In genomic region chr12:104680070-104680469, GRCh38 we compare ENCODE assay signal across 9 cellular contexts.
DNase-seq lines count a peak whose midpoint lies in the region; ATAC-seq and TF ChIP-seq lines count a peak whose summit lies in the region.
"Had no signal": no experiment of that assay in that cellular context is flagged by ENCODE, and none has a peak within 500 bp of the region (broad histone marks: within the 10 kb centered on the region; RNA-seq: fewer than 3 reads in every experiment).

No MANE protein-coding gene starts in this region.

- H3K27ac ChIP-seq in stomach, result no peak overlapping the region

- H3K27ac Mint-ChIP-seq in activated CD8-positive, alpha-beta memory T cell treated with anti-CD3 and anti-CD28 coated beads, Interleukin-2, amount 10 ng/mL, durations not matched to agents 7 days and 5 days, result peak overlapping the region; percentile 70

- H3K4me1 ChIP-seq in stomach, result peaks cover 7 to 78% (median 22%) of the 10 kb centered on the region in 4 donors

- CTCF ChIA-PET in activated CD8-positive, alpha-beta memory T cell treated with anti-CD3 and anti-CD28 coated beads, Interleukin-2, amount 10 ng/mL, durations not matched to agents 7 days and 5 days (lab: Charles Lee), result interaction anchor here (0.8 to 1.4 kb wide), 2 partner anchors 19 to 298 kb away, joined by 3 to 4 read pairs; no protein-coding TSS in a partner anchor

- H3K36me3 ChIP-seq in stomach, result no peaks in the 10 kb centered on the region

- DNase-seq in activated CD8-positive, alpha-beta memory T cell treated with anti-CD3 and anti-CD28 coated beads, Interleukin-2, amount 10 ng/mL, durations not matched to agents 7 days and 5 days, result peak; percentile 70
- no peak for DNase-seq in activated CD8-positive, alpha-beta memory T cell treated with anti-CD3 and anti-CD28 coated beads for 24 hours
- DNase-seq in SW480 (ENCODE audit: low spot score), result peak; percentile 31
- DNase-seq in fibroblast of the aortic adventitia (ENCODE audit: low read depth), result no peak
- no peak for DNase-seq in stomach
- DNase-seq in amniotic stem cell (lab: John Stamatoyannopoulos, UW), result no peak

- no peaks in the 10 kb centered on the region for H3K27me3 Mint-ChIP-seq in activated CD8-positive, alpha-beta memory T cell treated with anti-CD3 and anti-CD28 coated beads, Interleukin-2, amount 10 ng/mL, durations not matched to agents 7 days and 5 days

- H3K36me3 Mint-ChIP-seq in activated CD8-positive, alpha-beta memory T cell treated with anti-CD3 and anti-CD28 coated beads, Interleukin-2, amount 10 ng/mL, durations not matched to agents 7 days and 5 days, result peaks cover 16% of the 10 kb centered on the region

- intact Hi-C loops in stomach (cut with DNase I; ENCODE audit: low total_unique reads), result no loop called here

- H3K9me3 Mint-ChIP-seq in activated CD8-positive, alpha-beta memory T cell treated with anti-CD3 and anti-CD28 coated beads, Interleukin-2, amount 10 ng/mL, durations not matched to agents 7 days and 5 days (ENCODE audit: low read depth), result no peaks in the 10 kb centered on the region

- H3K9me3 ChIP-seq in stomach, result no peaks in the 10 kb centered on the region

- no peak for TF ChIP-seq EP300 in stomach (IDR thresholded peaks at IDR 0.05)

- H3K4me3 ChIP-seq in fibroblast of the aortic adventitia (ENCODE audit: low read depth, low read length) (no peak overlapping the region), stomach (no peak overlapping the region)
- H3K4me3 ChIP-seq: skin epidermis had no signal

- no peak overlapping the region for H3K4me3 Mint-ChIP-seq in activated CD8-positive, alpha-beta memory T cell treated with anti-CD3 and anti-CD28 coated beads, Interleukin-2, amount 10 ng/mL, durations not matched to agents 7 days and 5 days

- WGBS in stomach, 5 donors, result 82 to 87% (median 84%) methylated on average over 3 of the region's 3 CpGs

- TF ChIP-seq POLR2A in stomach (IDR thresholded peaks at IDR 0.05), result no peak

- peak; percentile 21 for TF ChIP-seq CTCF in fibroblast of the aortic adventitia (IDR thresholded peaks at IDR 0.05; ENCODE audit: insufficient read depth, low read length)
- TF ChIP-seq CTCF in stomach (IDR thresholded peaks at IDR 0.05), result no peak

- ATAC-seq in activated CD8-positive, alpha-beta memory T cell treated with anti-CD3 and anti-CD28 coated beads, Interleukin-2, amount 10 ng/mL, durations not matched to agents 7 days and 5 days, result peak; percentile 48
- peak; percentile 37 for ATAC-seq in HG03280 (IDR thresholded peaks at IDR 0.05; ENCODE audit: unreplicated experiment)
- no peak for ATAC-seq in HG03025 (IDR thresholded peaks at IDR 0.05; ENCODE audit: low FRiP score, unreplicated experiment)

- H3K4me1 Mint-ChIP-seq in activated CD8-positive, alpha-beta memory T cell treated with anti-CD3 and anti-CD28 coated beads, Interleukin-2, amount 10 ng/mL, durations not matched to agents 7 days and 5 days, result peaks cover 80% of the 10 kb centered on the region

- no peaks in the 10 kb centered on the region for H3K27me3 ChIP-seq in stomach

Comparison
In these comparisons a context has a peak if more than half of its experiments do, and no peak if none do; other contexts are left out.
1. DNase-seq: peak in activated CD8-positive, alpha-beta memory T cell treated with anti-CD3 and anti-CD28 coated beads, Interleukin-2, amount 10 ng/mL, durations not matched to agents 7 days and 5 days (single experiment) and SW480 (single experiment); none in activated CD8-positive, alpha-beta memory T cell treated with anti-CD3 and anti-CD28 coated beads for 24 hours (single experiment), fibroblast of the aortic adventitia (single experiment), stomach (single experiment) and amniotic stem cell (single experiment).